In the genomic region with DNA sequence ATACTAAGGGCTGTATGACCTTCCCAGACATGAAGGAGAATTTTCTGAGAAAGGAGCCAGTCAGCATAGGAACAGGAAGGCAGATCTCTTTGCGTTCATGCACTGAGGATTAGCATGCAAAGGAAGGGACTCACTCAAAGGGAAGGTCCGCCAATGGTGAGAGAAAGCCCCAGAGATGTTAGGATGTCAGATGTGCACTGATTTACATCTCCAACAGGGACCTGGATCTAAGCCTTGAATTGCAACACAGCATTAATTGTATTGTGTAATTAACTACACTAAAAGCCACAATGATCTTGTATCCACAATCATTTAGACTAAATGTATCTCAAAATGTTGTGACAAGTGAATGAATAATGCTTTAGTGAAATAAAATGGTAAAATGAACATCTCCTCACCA, we compare ENCODE assay signal across 25 cellular contexts. TPM values are rescaled to one million over a fixed set of nuclear protein-coding genes. Genes with fewer than 3 reads are reported as not detected.
"Had no signal": no experiment of that assay in that cellular context is flagged by ENCODE, and none has a peak within 500 bp of the region (broad histone marks: within the 10 kb centered on the region; RNA-seq: fewer than 3 reads in every experiment).

No MANE protein-coding gene starts in this region.

- H3K27ac Mint-ChIP-seq: activated B cell treated with CpG ODN at 0.5 μM for 24 hours; activated CD4-positive, alpha-beta T cell treated with anti-CD3 and anti-CD28 coated beads, Interleukin-2, amount 10 ng/mL, durations not matched to agents 24 days and 14 days; activated CD8-positive, alpha-beta memory T cell treated with anti-CD3 and anti-CD28 coated beads, Interleukin-2, amount 10 ng/mL, durations not matched to agents 7 days and 5 days; activated naive CD4-positive, alpha-beta T cell treated with anti-CD3 and anti-CD28 coated beads, Interleukin-2, amount 50 U/mL, for 24 hours; activated T-cell treated with anti-CD3 and anti-CD28 coated beads, Interleukin-2, amount 50 U/mL, for 24 hours; activated T-helper 1 cell treated with anti-CD3 and anti-CD28 coated beads, Interleukin-12 subunit alpha, Interleukin-12 subunit beta, Interleukin-2, Interleukin-4 antibody, amounts not matched to agents 30 ng/mL and 10 ng/mL and 1 ng/mL, durations not matched to agents 14 hours and 24 hours and 36 hours; T-cell had no signal

- ATAC-seq: activated CD8-positive, alpha-beta memory T cell treated with anti-CD3 and anti-CD28 coated beads, Interleukin-2, amount 10 ng/mL, durations not matched to agents 7 days and 5 days; Right ventricle myocardium inferior; T-cell had no signal

- H3K36me3 ChIP-seq: cardiac muscle cell had no signal

- H3K36me3 Mint-ChIP-seq: activated CD8-positive, alpha-beta memory T cell treated with anti-CD3 and anti-CD28 coated beads, Interleukin-2, amount 10 ng/mL, durations not matched to agents 7 days and 5 days; activated naive CD4-positive, alpha-beta T cell treated with anti-CD3 and anti-CD28 coated beads, Interleukin-2, amount 50 U/mL, for 24 hours; T-cell had no signal

- DNase-seq: activated B cell treated with CpG ODN at 0.5 μM for 24 hours; activated CD4-positive, alpha-beta T cell treated with anti-CD3 and anti-CD28 coated beads for 1 hour; activated CD4-positive, alpha-beta T cell treated with anti-CD3 and anti-CD28 coated beads, Interleukin-2, amount 10 ng/mL, durations not matched to agents 24 days and 14 days; activated CD4-positive, alpha-beta T cell treated with anti-CD3 and anti-CD28 coated beads, Interleukin-2, amount 50 U/mL, for 48 hours; activated CD8-positive, alpha-beta memory T cell treated with anti-CD3 and anti-CD28 coated beads, Interleukin-2, amount 10 ng/mL, durations not matched to agents 7 days and 5 days; activated effector memory CD4-positive, alpha-beta T cell treated with Interleukin-2 at 50 U/mL for 16 hours; activated naive CD4-positive, alpha-beta T cell; activated T-cell treated with anti-CD3 and anti-CD28 coated beads, Interleukin-2, amount 50 U/mL, for 24 hours; aorta; NCI-H1105 treated with DMSO at 0.1 percent for 48 hours; NCI-H1436 treated with DMSO at 0.1 percent for 48 hours; NCI-H187; NCI-H2081; NCI-H446; NCI-H524; T-cell; T-helper 2 cell; T1000 had no signal

- H3K27ac ChIP-seq: cardiac muscle cell, SK-N-MC had no signal

- H3K27me3 ChIP-seq: cardiac muscle cell had no signal

- H3K9me3 Mint-ChIP-seq: activated B cell treated with CpG ODN at 0.5 μM for 24 hours; activated CD4-positive, alpha-beta T cell treated with anti-CD3 and anti-CD28 coated beads, Interleukin-2, amount 10 ng/mL, durations not matched to agents 24 days and 14 days; activated naive CD4-positive, alpha-beta T cell treated with anti-CD3 and anti-CD28 coated beads, Interleukin-2, amount 50 U/mL, for 24 hours; activated T-cell treated with anti-CD3 and anti-CD28 coated beads, Interleukin-2, amount 50 U/mL, for 24 hours; activated T-helper 1 cell treated with anti-CD3 and anti-CD28 coated beads, Interleukin-12 subunit alpha, Interleukin-12 subunit beta, Interleukin-2, Interleukin-4 antibody, amounts not matched to agents 30 ng/mL and 10 ng/mL and 1 ng/mL, durations not matched to agents 14 hours and 24 hours and 36 hours; T-cell had no signal

- H3K4me3 ChIP-seq: cardiac muscle cell, SK-N-MC had no signal

- H3K4me3 Mint-ChIP-seq: activated B cell treated with CpG ODN at 0.5 μM for 24 hours; activated CD4-positive, alpha-beta T cell treated with anti-CD3 and anti-CD28 coated beads, Interleukin-2, amount 10 ng/mL, durations not matched to agents 24 days and 14 days; activated CD8-positive, alpha-beta memory T cell treated with anti-CD3 and anti-CD28 coated beads, Interleukin-2, amount 10 ng/mL, durations not matched to agents 7 days and 5 days; activated naive CD4-positive, alpha-beta T cell treated with anti-CD3 and anti-CD28 coated beads, Interleukin-2, amount 50 U/mL, for 24 hours; activated T-cell treated with anti-CD3 and anti-CD28 coated beads, Interleukin-2, amount 50 U/mL, for 24 hours; activated T-helper 1 cell treated with anti-CD3 and anti-CD28 coated beads, Interleukin-12 subunit alpha, Interleukin-12 subunit beta, Interleukin-2, Interleukin-4 antibody, amounts not matched to agents 30 ng/mL and 10 ng/mL and 1 ng/mL, durations not matched to agents 14 hours and 24 hours and 36 hours; T-cell had no signal

- FAIRE-seq: TTC549 had no signal

- H3K4me1 Mint-ChIP-seq: activated B cell treated with CpG ODN at 0.5 μM for 24 hours; activated CD4-positive, alpha-beta T cell treated with anti-CD3 and anti-CD28 coated beads, Interleukin-2, amount 10 ng/mL, durations not matched to agents 24 days and 14 days; activated CD8-positive, alpha-beta memory T cell treated with anti-CD3 and anti-CD28 coated beads, Interleukin-2, amount 10 ng/mL, durations not matched to agents 7 days and 5 days; activated naive CD4-positive, alpha-beta T cell treated with anti-CD3 and anti-CD28 coated beads, Interleukin-2, amount 50 U/mL, for 24 hours; T-cell had no signal

RNA-seq across cellular contexts. Expression of a gene that starts 4.1 kb away (rescaled TPM):
- total RNA-seq: activated B cell treated with CpG ODN at 0.5 μM for 24 hours; activated CD4-positive, alpha-beta T cell treated with anti-CD3 and anti-CD28 coated beads, Interleukin-2, amount 10 ng/mL, durations not matched to agents 24 days and 14 days; activated CD8-positive, alpha-beta memory T cell treated with anti-CD3 and anti-CD28 coated beads, Interleukin-2, amount 10 ng/mL, durations not matched to agents 7 days and 5 days; activated T-helper 1 cell treated with anti-CD3 and anti-CD28 coated beads, Interleukin-12 subunit alpha, Interleukin-12 subunit beta, Interleukin-2, Interleukin-4 antibody, amounts not matched to agents 30 ng/mL and 10 ng/mL and 1 ng/mL, durations not matched to agents 14 hours and 24 hours and 36 hours; aorta; cardiac muscle cell; Right ventricle myocardium inferior; RPMI7951; T-cell had no signal
- polyA plus RNA-seq: cardiac muscle cell had no signal
